11 cellular contexts compared by ENCODE assay signal in genomic region chr4:74968456-74969164, GRCh38. TPM values are rescaled to one million over a fixed set of nuclear protein-coding genes. Genes with fewer than 3 reads are reported as not detected.
DNase-seq lines count a peak whose midpoint lies in the region; ATAC-seq and TF ChIP-seq lines count a peak whose summit lies in the region.
"Had no signal": no experiment of that assay in that cellular context is flagged by ENCODE, and none has a peak within 500 bp of the region (broad histone marks: within the 10 kb centered on the region; RNA-seq: fewer than 3 reads in every experiment).

No MANE protein-coding gene starts in this region.

- H4K20me1 ChIP-seq in hepatocyte (ENCODE audit: insufficient read depth, poor library complexity, severe bottlenecking) = no peaks in the 10 kb centered on the region

- peak overlapping the region; percentile 87 for H3K27ac ChIP-seq in hepatocyte

- no peaks in the 10 kb centered on the region for H3K27me3 ChIP-seq in hepatocyte

- peaks cover 3% of the 10 kb centered on the region for H3K27me3 Mint-ChIP-seq in nephron progenitor cell (ENCODE audit: low read depth, poor library complexity)

- peaks cover 34% of the 10 kb centered on the region for H3K79me2 ChIP-seq in hepatocyte

- H3K4me3 Mint-ChIP-seq in nephron progenitor cell = no peak overlapping the region

- H3K4me1 ChIP-seq in hepatocyte (ENCODE audit: insufficient read depth) = peaks cover 30% of the 10 kb centered on the region

- 95% methylated on average over 2 of the region's 2 CpGs for WGBS in hepatocyte (ENCODE audit: low lambda C conversion rate, missing lambda C conversion rate)

- no peak for DNase-seq in hepatocyte (ENCODE audit: low spot score)
- no peak for DNase-seq in DMS53 treated with DMSO at 0.1 percent for 48 hours (lab: John Stamatoyannopoulos, UW; ENCODE audit: unreplicated experiment)
- no peak for DNase-seq in nephron progenitor cell
- DNase-seq in stimulated activated naive CD4-positive, alpha-beta T cell treated with Interleukin-2 at 50 U/mL for 16 hours (lab: John Stamatoyannopoulos, UW) = no peak
- DNase-seq: activated CD4-positive, alpha-beta T cell treated with anti-CD3 and anti-CD28 coated beads for 48 hours; NCI-H2029 treated with DMSO at 0.1 percent for 48 hours; stimulated activated CD4-positive, alpha-beta T cell treated with anti-CD3 and anti-CD28 coated beads, Interleukin-4, amount 100 ng/mL, for 24 hours had no signal

- ATAC-seq in GM18868 (IDR thresholded peaks at IDR 0.05; ENCODE audit: unreplicated experiment) = peak; percentile 86
- ATAC-seq in GM21447 (IDR thresholded peaks at IDR 0.05; ENCODE audit: unreplicated experiment) = peak; percentile 75
- peak; percentile 52 for ATAC-seq in HG03097 (IDR thresholded peaks at IDR 0.05; ENCODE audit: low FRiP score, unreplicated experiment)

- no peak overlapping the region for H3K4me3 ChIP-seq in hepatocyte

- peaks cover 1% of the 10 kb centered on the region for H3K9me3 Mint-ChIP-seq in nephron progenitor cell

- no peak overlapping the region for H3K27ac Mint-ChIP-seq in nephron progenitor cell

- no peaks in the 10 kb centered on the region for H3K9me2 ChIP-seq in hepatocyte (replicated peaks; ENCODE audit: insufficient read depth)

- peak overlapping the region; percentile 18 for H3K4me2 ChIP-seq in hepatocyte

- TF ChIP-seq CTCF in hepatocyte (IDR thresholded peaks at IDR 0.05; ENCODE audit: poor library complexity) (no peak), nephron progenitor cell (IDR thresholded peaks at IDR 0.05) (no peak)

- H3K9me3 ChIP-seq in hepatocyte (ENCODE audit: low read depth) = no peaks in the 10 kb centered on the region

- peaks cover 2% of the 10 kb centered on the region for H3K36me3 Mint-ChIP-seq in nephron progenitor cell (ENCODE audit: low read depth)

- no peak overlapping the region for H2AFZ ChIP-seq in hepatocyte

- H3K4me1 Mint-ChIP-seq in nephron progenitor cell = peaks cover 10% of the 10 kb centered on the region

- H3K36me3 ChIP-seq in hepatocyte (replicated peaks; ENCODE audit: insufficient read depth, low read depth) = no peaks in the 10 kb centered on the region

RNA-seq across cellular contexts. Expression of gene PARM1, which starts 35.7 kb away (rescaled TPM):
- total RNA-seq in hepatocyte = 154 and 158 TPM in 2 replicates
- 90.4 and 107 TPM in 2 replicates for polyA plus RNA-seq in hepatocyte
- total RNA-seq: endothelial cell of umbilical vein had no signal
